17 cellular contexts compared by ENCODE assay signal in genomic region chr7:141023305-141023704, GRCh38. TPM values are rescaled to one million over a fixed set of nuclear protein-coding genes. Genes with fewer than 3 reads are reported as not detected.
DNase-seq lines count a peak whose midpoint lies in the region; ATAC-seq and TF ChIP-seq lines count a peak whose summit lies in the region.
"Had no signal": no experiment of that assay in that cellular context is flagged by ENCODE, and none has a peak within 500 bp of the region (broad histone marks: within the 10 kb centered on the region; RNA-seq: fewer than 3 reads in every experiment).

No MANE protein-coding gene starts in this region.

- peaks cover 6% of the 10 kb centered on the region for H3K36me3 Mint-ChIP-seq in activated naive CD4-positive, alpha-beta T cell treated with anti-CD3 and anti-CD28 coated beads, Interleukin-2, amount 50 U/mL, for 24 hours
- peaks cover 6% of the 10 kb centered on the region for H3K36me3 Mint-ChIP-seq in activated CD8-positive, alpha-beta T cell treated with anti-CD3 and anti-CD28 coated beads for 36 hours (ENCODE audit: low read depth)
- peaks cover 0 to 19% (median 16%) of the 10 kb centered on the region in 3 donors for H3K36me3 Mint-ChIP-seq in naive thymus-derived CD8-positive, alpha-beta T cell

- H3K27me3 Mint-ChIP-seq in activated naive CD4-positive, alpha-beta T cell treated with anti-CD3 and anti-CD28 coated beads, Interleukin-2, amount 50 U/mL, for 24 hours, result peaks cover 2% of the 10 kb centered on the region
- H3K27me3 Mint-ChIP-seq in activated CD8-positive, alpha-beta T cell treated with anti-CD3 and anti-CD28 coated beads for 36 hours, result peaks cover 13% of the 10 kb centered on the region
- peaks cover 3 to 32% (median 15%) of the 10 kb centered on the region in 5 donors for H3K27me3 Mint-ChIP-seq in naive thymus-derived CD8-positive, alpha-beta T cell

- intact Hi-C loops in activated CD8-positive, alpha-beta T cell treated with anti-CD3 and anti-CD28 coated beads for 36 hours (cut with micrococcal nuclease), result no loop called here

- H3K9me3 Mint-ChIP-seq in activated naive CD4-positive, alpha-beta T cell treated with anti-CD3 and anti-CD28 coated beads, Interleukin-2, amount 50 U/mL, for 24 hours, result peaks cover 8% of the 10 kb centered on the region
- H3K9me3 Mint-ChIP-seq in activated CD8-positive, alpha-beta T cell treated with anti-CD3 and anti-CD28 coated beads for 36 hours, result peaks cover 13% of the 10 kb centered on the region
- H3K9me3 Mint-ChIP-seq in naive thymus-derived CD8-positive, alpha-beta T cell, result peaks cover 3 to 31% (median 15%) of the 10 kb centered on the region in 9 donors

- H3K4me3 ChIP-seq in MM.1S (ENCODE audit: low read length), result no peak overlapping the region
- H3K4me3 ChIP-seq: K562 had no signal

- peak overlapping the region; percentile 79 for H3K27ac Mint-ChIP-seq in activated naive CD4-positive, alpha-beta T cell treated with anti-CD3 and anti-CD28 coated beads, Interleukin-2, amount 50 U/mL, for 24 hours
- H3K27ac Mint-ChIP-seq in activated CD8-positive, alpha-beta T cell treated with anti-CD3 and anti-CD28 coated beads for 36 hours, result peak overlapping the region; percentile 1
- H3K27ac Mint-ChIP-seq in naive thymus-derived CD8-positive, alpha-beta T cell, result peak overlapping the region; percentile 0 to 88 (median 42)

- no peaks in the 10 kb centered on the region for H3K79me2 ChIP-seq in MM.1S (ENCODE audit: low read length)

- H3F3A ChIP-seq in MM.1S (ENCODE audit: insufficient read depth, low read length), result no peaks in the 10 kb centered on the region

- H2AFZ ChIP-seq in MM.1S (ENCODE audit: low read length), result peak overlapping the region; percentile 35; the same call in 1 of the 2 replicates

- CTCF ChIA-PET in activated CD8-positive, alpha-beta T cell treated with anti-CD3 and anti-CD28 coated beads for 36 hours (lab: Charles Lee), result no interaction called here

- H3K4me3 Mint-ChIP-seq in activated naive CD4-positive, alpha-beta T cell treated with anti-CD3 and anti-CD28 coated beads, Interleukin-2, amount 50 U/mL, for 24 hours, result peak overlapping the region; percentile 56
- no peak overlapping the region for H3K4me3 Mint-ChIP-seq in activated CD8-positive, alpha-beta T cell treated with anti-CD3 and anti-CD28 coated beads for 36 hours
- peak overlapping the region in 9 of 10 donors; percentile 2 to 58 (median 14) for H3K4me3 Mint-ChIP-seq in naive thymus-derived CD8-positive, alpha-beta T cell

- TF ChIP-seq CTCF in MM.1S (IDR thresholded peaks at IDR 0.05; ENCODE audit: low read length), result no peak
- TF ChIP-seq CTCF in activated CD8-positive, alpha-beta T cell treated with anti-CD3 and anti-CD28 coated beads for 36 hours (IDR thresholded peaks at IDR 0.05), result no peak
- TF ChIP-seq CTCF in GM10266 (IDR thresholded peaks at IDR 0.05; ENCODE audit: control insufficient read depth, insufficient read depth, low read depth, missing control alignments), result no peak

- DNase-seq in activated naive CD4-positive, alpha-beta T cell (lab: John Stamatoyannopoulos, UW), result no peak
- no peak for DNase-seq in MM.1S
- no peak for DNase-seq in activated CD8-positive, alpha-beta T cell treated with anti-CD3 and anti-CD28 coated beads for 36 hours
- peak in 2 of 10 donors; percentile 23 to 38 for DNase-seq in naive thymus-derived CD8-positive, alpha-beta T cell
- no peak for DNase-seq in GM10266 (ENCODE audit: extremely low spot score)
- DNase-seq: COR-L47, DMS153, EL, H7, NCI-H1105, NCI-H1694 treated with DMSO at 0.1 percent for 48 hours, NCI-H345, PC-3 had no signal

- ATAC-seq in activated CD8-positive, alpha-beta T cell treated with anti-CD3 and anti-CD28 coated beads for 36 hours, result no peak
- no peak for ATAC-seq in naive thymus-derived CD8-positive, alpha-beta T cell
- no peak for ATAC-seq in GM21515 (IDR thresholded peaks at IDR 0.05; ENCODE audit: unreplicated experiment)
- ATAC-seq: K562, PC-3 had no signal

- no peaks in the 10 kb centered on the region for H3K9me3 ChIP-seq in MM.1S (replicated peaks; ENCODE audit: insufficient read depth, low read length)

- POLR2A ChIA-PET in activated CD8-positive, alpha-beta T cell treated with anti-CD3 and anti-CD28 coated beads for 36 hours (lab: Charles Lee), result interaction anchor here (0.6 kb wide), 1 partner anchor 217 kb away, joined by 5 read pairs; no protein-coding TSS in a partner anchor
- POLR2A ChIA-PET in naive thymus-derived CD8-positive, alpha-beta T cell (lab: Charles Lee), result no interaction called here

- no peaks in the 10 kb centered on the region for H3K9me2 ChIP-seq in MM.1S (replicated peaks; ENCODE audit: insufficient read depth, low read length)

- H3K9ac ChIP-seq in MM.1S (ENCODE audit: low read length), result no peak overlapping the region

- H3K27me3 ChIP-seq in MM.1S (replicated peaks; ENCODE audit: insufficient read depth, low read length), result no peaks in the 10 kb centered on the region

- H3K4me1 Mint-ChIP-seq in activated naive CD4-positive, alpha-beta T cell treated with anti-CD3 and anti-CD28 coated beads, Interleukin-2, amount 50 U/mL, for 24 hours, result peaks cover 20% of the 10 kb centered on the region
- peaks cover 10% of the 10 kb centered on the region for H3K4me1 Mint-ChIP-seq in activated CD8-positive, alpha-beta T cell treated with anti-CD3 and anti-CD28 coated beads for 36 hours (ENCODE audit: low read depth)
- peaks cover 4 to 13% (median 10%) of the 10 kb centered on the region in 4 donors for H3K4me1 Mint-ChIP-seq in naive thymus-derived CD8-positive, alpha-beta T cell

- H3K27ac ChIP-seq in MM.1S (ENCODE audit: low read length), result no peak overlapping the region

- H3K36me3 ChIP-seq in MM.1S (replicated peaks; ENCODE audit: insufficient read depth, low read length), result no peaks in the 10 kb centered on the region

- no peaks in the 10 kb centered on the region for H4K20me1 ChIP-seq in MM.1S (ENCODE audit: insufficient read depth, low read length)

- peak overlapping the region; percentile 18; the same call in 1 of the 2 replicates for H3K4me2 ChIP-seq in MM.1S (ENCODE audit: low read depth, low read length)

- H3K4me1 ChIP-seq in MM.1S (ENCODE audit: low read length), result no peaks in the 10 kb centered on the region

RNA-seq across cellular contexts. Expression of gene MRPS33, which starts 8.6 kb away (rescaled TPM):
- 100 to 1,000 TPM in 1 of 2 experiments, 10 to 100 TPM in 1; 95.5 to 101 TPM for total RNA-seq in activated CD8-positive, alpha-beta T cell treated with anti-CD3 and anti-CD28 coated beads for 36 hours
- 10 to 100 TPM; 52.2 to 56.6 TPM for total RNA-seq in naive thymus-derived CD8-positive, alpha-beta T cell
- 100 to 1,000 TPM in 2 of 3 donors, 10 to 100 TPM in 1; 74.7 to 105 (median 100) TPM for polyA plus RNA-seq in naive thymus-derived CD8-positive, alpha-beta T cell

RNA-seq across cellular contexts. Expression of gene TMEM178B, which starts 50.6 kb away (rescaled TPM):
- 1 to 10 TPM in 1 of 2 experiments, under 1 TPM in 1; 0.34 to 1.1 TPM for total RNA-seq in activated CD8-positive, alpha-beta T cell treated with anti-CD3 and anti-CD28 coated beads for 36 hours
- total RNA-seq in naive thymus-derived CD8-positive, alpha-beta T cell, result not detected
- under 1 TPM in 1 of 3 donors, not detected in 2; 0.03 TPM for polyA plus RNA-seq in naive thymus-derived CD8-positive, alpha-beta T cell
- total RNA-seq: MCF 10A had no signal

Comparison
In these comparisons a context has a peak if more than half of its experiments do, and no peak if none do; other contexts are left out.
1. H3K27ac Mint-ChIP-seq: peak in every context shown above with its lines; median percentile 79 in activated naive CD4-positive, alpha-beta T cell treated with anti-CD3 and anti-CD28 coated beads, Interleukin-2, amount 50 U/mL, for 24 hours; 42 in naive thymus-derived CD8-positive, alpha-beta T cell; 1 in activated CD8-positive, alpha-beta T cell treated with anti-CD3 and anti-CD28 coated beads for 36 hours.